In the genomic region with DNA sequence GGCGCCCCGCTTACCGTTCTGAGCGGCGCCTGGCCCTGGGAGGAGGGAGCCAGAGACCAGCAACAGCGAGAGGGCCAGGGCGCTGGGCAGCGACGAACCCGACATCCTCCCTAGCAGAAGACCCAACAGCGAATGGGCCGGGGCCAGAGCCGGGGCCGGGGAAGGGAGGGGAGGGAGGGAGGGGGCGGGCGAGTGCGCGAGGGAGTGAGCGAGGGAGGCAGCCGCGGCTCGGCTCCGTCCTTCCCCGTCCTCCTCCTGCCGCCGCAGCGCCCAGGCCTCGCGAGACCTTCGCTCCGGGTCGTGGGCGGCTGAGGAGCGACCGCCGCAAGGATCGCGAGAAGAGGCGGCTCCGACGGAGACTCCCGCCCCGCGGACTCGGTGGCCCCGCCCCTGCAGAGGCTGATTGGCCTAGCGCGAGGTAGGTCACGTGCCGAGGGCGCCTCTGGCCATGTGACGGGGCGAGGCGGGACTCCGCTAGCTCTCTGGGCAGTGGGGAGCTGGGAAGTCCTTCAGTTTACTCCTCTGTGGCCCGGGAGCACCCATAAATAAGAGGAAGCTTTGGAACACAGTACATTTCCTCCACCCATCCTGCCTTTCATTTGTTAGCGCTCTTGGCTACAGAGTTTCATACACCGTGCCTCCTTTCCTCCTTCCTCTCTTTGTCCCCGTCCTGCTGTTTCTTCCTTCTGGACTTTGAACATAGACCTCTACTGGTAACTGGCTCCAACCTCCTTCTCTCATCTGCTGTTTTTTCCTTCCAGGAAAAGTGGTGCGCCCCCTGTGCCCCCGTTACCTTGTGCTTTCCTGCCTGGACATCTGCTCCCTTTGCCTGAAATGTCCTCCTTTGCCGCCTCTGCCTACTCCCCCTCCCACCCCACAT, we compare ENCODE assay signal across 8 cellular contexts. TPM values are rescaled to one million over a fixed set of nuclear protein-coding genes. Genes with fewer than 3 reads are reported as not detected.
A peak's percentile ranks its signal among the peaks of the same experiment; 100 is the strongest.
DNase-seq lines count a peak whose midpoint lies in the region; ATAC-seq, FAIRE-seq and TF ChIP-seq lines count a peak whose summit lies in the region.

A gene (minus strand): TSS at position 279 of the 880 bp plus-strand sequence. CDS start 174 bp downstream, at position 105.

- no peak within 1 kb of the TSS for H3K14ac ChIP-seq in H1 (ENCODE audit: insufficient read length)

- no peaks in the 10 kb centered on the region for H3K9me3 ChIP-seq in H1 (ENCODE audit: insufficient read depth in 2 of 2, low read depth in 1 of 2, low read length in 1 of 2)

- no peak for TF ChIP-seq RAD21 in H1 (IDR thresholded peaks at IDR 0.05 in 1 of 2, conservative IDR thresholded peaks at IDR 0.05 in 1 of 2; ENCODE audit: low read depth in 2 of 2, low read length in 2 of 2)

- H4K20me1 ChIP-seq in H1 (replicated peaks in 1 of 2; ENCODE audit: control insufficient read depth in 1 of 2, insufficient read depth in 2 of 2, low read length in 2 of 2), result peaks cover 7 to 8% of the 10 kb centered on the region in 2 experiments

- H4K8ac ChIP-seq in H1 (ENCODE audit: extremely low read depth, insufficient read depth, low read length), result no peak within 1 kb of the TSS; the same call in 1 of the 2 replicates
- H4K8ac ChIP-seq in mesendoderm (ENCODE audit: low read depth, low read length), result no peak within 1 kb of the TSS

- H2BK12ac ChIP-seq in H1 (ENCODE audit: low read depth, low read length), result peak within 1 kb of the TSS; percentile 18; the same call in 1 of the 2 replicates

- no peak within 1 kb of the TSS for H2BK20ac ChIP-seq in H1 (ENCODE audit: low read length)

- peak within 1 kb of the TSS; percentile 74 to 96 (median 79) for H3K9ac ChIP-seq in H1 (replicated peaks in 1 of 4; ENCODE audit: extremely low read depth in 1 of 4, low read depth in 3 of 4, low read length in 3 of 4)
- peak within 1 kb of the TSS; percentile 90 for H3K9ac ChIP-seq in mesendoderm (ENCODE audit: low read length)

- peak within 1 kb of the TSS; percentile 83; the same call in 1 of the 2 replicates for H2AK5ac ChIP-seq in H1 (ENCODE audit: low read depth, low read length)
- peak within 1 kb of the TSS; percentile 81 for H2AK5ac ChIP-seq in mesendoderm (ENCODE audit: low read length)

- no peak within 1 kb of the TSS for H3K23ac ChIP-seq in H1 (ENCODE audit: insufficient read length)
- H3K23ac ChIP-seq in mesendoderm (ENCODE audit: low read length), result peak within 1 kb of the TSS; percentile 26

- POLR2A ChIA-PET in H1 (lab: Charles Lee; ENCODE audit: partially characterized antibody), result interaction anchor here (0.6 to 8.5 kb wide), 13 partner anchors 14 to 332 kb away, joined by 3 to 115 read pairs (median 4); a partner anchor contains a TSS

- peak within 1 kb of the TSS; percentile 52; the same call in 1 of the 2 replicates for H3K27ac ChIP-seq in H1 (ENCODE audit: low read depth, low read length)
- H3K27ac ChIP-seq in mesendoderm (ENCODE audit: low read depth, low read length), result peak within 1 kb of the TSS; percentile 79

- DNase-seq in COLO668 (lab: John Stamatoyannopoulos, UW; ENCODE audit: unreplicated experiment), result peak; percentile 98
- DNase-seq in HT1080 (ENCODE audit: low read depth), result peak; percentile 97
- DNase-seq in NOMO-1 treated with DMSO at 0.1 percent for 48 hours (lab: John Stamatoyannopoulos, UW; ENCODE audit: unreplicated experiment), result peak; percentile 96
- peak; percentile 83 to 97 (median 89) for DNase-seq in activated CD8-positive, alpha-beta memory T cell treated with anti-CD3 and anti-CD28 coated beads for 48 hours (ENCODE audit: low read depth in 2 of 3, low spot score in 2 of 3)
- peak; percentile 94 to 98 for DNase-seq in H1 (ENCODE audit: low read depth in 1 of 2, low spot score in 2 of 2)
- DNase-seq in mesendoderm, result peak; percentile 99
- peak; percentile 92 for DNase-seq in stimulated activated CD8-positive, alpha-beta memory T cell treated with anti-CD3 and anti-CD28 coated beads, Interleukin-15, amount 100 ng/mL, for 1 hour (ENCODE audit: low read depth)

- 7% methylated on average over 17 of the region's 62 CpGs; no CpG with 5 or more reads in 1 of the 2 experiments for WGBS in H1 (ENCODE audit: extremely low coverage in 1 of 2, insufficient coverage in 1 of 2, insufficient read length in 1 of 2, insufficient replicate concordance in 2 of 2, low coverage in 1 of 2, low lambda C conversion rate in 2 of 2, missing lambda C conversion rate in 1 of 2), 2 experiments
- WGBS in mesendoderm (ENCODE audit: extremely low coverage, insufficient coverage, low lambda C conversion rate), result no CpG with 5 or more reads among the region's 62 CpGs

- H3K79me1 ChIP-seq in H1 (ENCODE audit: low read depth, low read length) (no peaks in the 10 kb centered on the region), mesendoderm (ENCODE audit: low read length) (peaks cover 3% of the 10 kb centered on the region)

- H3K4me3 ChIP-seq in H1 (ENCODE audit: extremely low read depth in 1 of 4, insufficient read depth in 2 of 4, low read depth in 3 of 4, low read length in 4 of 4) (peak within 1 kb of the TSS; percentile 70 to 96 (median 87)), mesendoderm (ENCODE audit: low read length) (peak within 1 kb of the TSS; percentile 83)

- H3K4me2 ChIP-seq in H1 (ENCODE audit: insufficient read depth in 1 of 2, low read depth in 2 of 2, low read length in 2 of 2) (peak within 1 kb of the TSS; percentile 93 to 95), mesendoderm (ENCODE audit: low read length) (peak within 1 kb of the TSS; percentile 96)

- no peak for TF ChIP-seq EP300 in H1 (IDR thresholded peaks at IDR 0.05; ENCODE audit: borderline replicate concordance in 1 of 2, low read depth in 2 of 2, low read length in 2 of 2)

- peaks cover 8% of the 10 kb centered on the region; the same call in 1 of the 2 replicates for H3K23me2 ChIP-seq in H1 (ENCODE audit: low read depth, low read length)

- peak within 1 kb of the TSS; percentile 7 for H3K56ac ChIP-seq in H1 (replicated peaks; ENCODE audit: insufficient read length, low read depth, low read length)
- peak within 1 kb of the TSS; percentile 92 for H3K56ac ChIP-seq in mesendoderm (ENCODE audit: low read length)

- peaks cover 17 to 44% of the 10 kb centered on the region in 2 experiments for H3K79me2 ChIP-seq in H1 (ENCODE audit: control insufficient read depth in 1 of 2, insufficient read depth in 2 of 2, low read length in 2 of 2)
- H3K79me2 ChIP-seq in mesendoderm (ENCODE audit: control insufficient read depth, insufficient read depth, low read length), result peaks cover 34% of the 10 kb centered on the region

- peak; percentile 84 to 94 for TF ChIP-seq POLR2A in H1 (IDR thresholded peaks at IDR 0.05; ENCODE audit: control extremely low read depth in 1 of 2, low read depth in 2 of 2, low read length in 2 of 2)

- H2BK5ac ChIP-seq in H1 (ENCODE audit: low read depth, low read length) (peak within 1 kb of the TSS; percentile 36), mesendoderm (ENCODE audit: low read length) (peak within 1 kb of the TSS; percentile 56)

- H3K4me1 ChIP-seq in H1 (replicated peaks in 1 of 4; ENCODE audit: control insufficient read depth in 3 of 4, insufficient read depth in 4 of 4, low read length in 3 of 4), result peaks cover 0 to 13% (median 7%) of the 10 kb centered on the region in 4 experiments; a peak in 4 of 7 replicates
- peaks cover 8% of the 10 kb centered on the region for H3K4me1 ChIP-seq in mesendoderm (ENCODE audit: control insufficient read depth, low read depth, low read length)

- H2BK15ac ChIP-seq in H1 (ENCODE audit: low read length), result 0 out of 2 replicates have a peak within 1 kb of the TSS, but pooled peaks have one; percentile 34
- H2BK15ac ChIP-seq in mesendoderm (replicated peaks; ENCODE audit: low read depth), result no peak within 1 kb of the TSS

- no peak for FAIRE-seq in H1 (lab: Jason Lieb, UNC)

- H3K36me3 ChIP-seq in H1 (ENCODE audit: control insufficient read depth in 2 of 4, insufficient read depth in 4 of 4, low read length in 3 of 4) (no peaks in the 10 kb centered on the region), mesendoderm (ENCODE audit: control insufficient read depth, insufficient read depth, low read length) (no peaks in the 10 kb centered on the region)

- H4K5ac ChIP-seq in H1 (ENCODE audit: insufficient read length, low read depth, low read length) (peak within 1 kb of the TSS; percentile 80), mesendoderm (ENCODE audit: low read length) (peak within 1 kb of the TSS; percentile 18)

- ATAC-seq in GM21360 (IDR thresholded peaks at IDR 0.05; ENCODE audit: unreplicated experiment), result peak; percentile 81

- no peaks in the 10 kb centered on the region; a peak in 1 of 7 replicates for H3K27me3 ChIP-seq in H1 (replicated peaks in 1 of 4; ENCODE audit: control insufficient read depth in 3 of 4, extremely low read depth in 1 of 4, insufficient read depth in 3 of 4, low read length in 3 of 4)
- no peaks in the 10 kb centered on the region for H3K27me3 ChIP-seq in mesendoderm (ENCODE audit: insufficient read depth, low read length, poor library complexity)

- H3K18ac ChIP-seq in H1 (ENCODE audit: extremely low read depth, low read length), result peak within 1 kb of the TSS; percentile 65
- peak within 1 kb of the TSS; percentile 98 for H3K18ac ChIP-seq in mesendoderm (ENCODE audit: low read length)

- H2AFZ ChIP-seq in H1 (ENCODE audit: low read length), result peak within 1 kb of the TSS; percentile 86

- TF ChIP-seq CTCF in H1 (IDR thresholded peaks at IDR 0.05; ENCODE audit: control extremely low read depth in 1 of 3, insufficient read depth in 1 of 3, low read depth in 1 of 3, low read length in 3 of 3), result peak in 1 of 3 experiments; percentile 6; a peak in 1 of 4 replicates

- H2BK120ac ChIP-seq in H1 (replicated peaks; ENCODE audit: low read depth, low read length), result no peak within 1 kb of the TSS
- peak within 1 kb of the TSS; percentile 85 for H2BK120ac ChIP-seq in mesendoderm (ENCODE audit: low read depth, low read length)

- CTCF ChIA-PET in H1 (lab: Charles Lee; ENCODE audit: partially characterized antibody), result interaction anchor here (0.6 to 19.3 kb wide), 15 partner anchors 8 to 328 kb away, joined by 3 to 448 read pairs (median 7); a partner anchor contains a TSS

- H4K91ac ChIP-seq in H1 (replicated peaks; ENCODE audit: insufficient read length, low read length), result no peak within 1 kb of the TSS

- peak within 1 kb of the TSS; percentile 10 for H3K4ac ChIP-seq in H1 (replicated peaks; ENCODE audit: insufficient read length, low read depth, low read length)
- H3K4ac ChIP-seq in mesendoderm (ENCODE audit: low read depth, low read length), result peak within 1 kb of the TSS; percentile 95

RNA-seq across cellular contexts. Expression of the gene that starts here (rescaled TPM):
- total RNA-seq in HT1080 (2014; rRNA removed; shearing (Covaris generic)), result 107 and 118 TPM in 2 replicates
- polyA plus RNA-seq in HT1080 (2015; cell fraction: cytosol; rRNA removed), result 151 and 169 TPM in 2 replicates
- polyA plus RNA-seq in HT1080 (2015; cell fraction: nucleus; rRNA removed), result 177 and 197 TPM in 2 replicates
- 113 TPM in 2 replicates for total RNA-seq in H1 (2021; fragmentation: NEBNext Ultra II Directional; extraction: Animal tissue kit (Norgen Biotek cat#: 25700))
- 59.7 and 67.0 TPM in 2 replicates for polyA plus RNA-seq in H1 (2011; rRNA removed)
- polyA plus RNA-seq in H1 (2011; cell fraction: cytosol; rRNA removed), result 82.1 TPM
- polyA plus RNA-seq in H1 (2011; cell fraction: nucleus; rRNA removed), result 73.3 TPM
- polyA plus RNA-seq in H1 (2012, experiment 1 of 2), result 117 to 134 TPM (median 125 TPM) in 4 replicates
- polyA plus RNA-seq in H1 (2012, experiment 2 of 2), result 57.2 TPM
- polyA plus RNA-seq in H1 (2013, experiment 1 of 2), result 148 TPM
- polyA plus RNA-seq in H1 (2013, experiment 2 of 2), result 165 TPM
- 115 and 146 TPM in 2 replicates for polyA minus RNA-seq in H1 (2011; rRNA and poly(A)+ RNA removed)
- 50.1 TPM for polyA minus RNA-seq in H1 (2011; cell fraction: cytosol; rRNA and poly(A)+ RNA removed)
- polyA minus RNA-seq in H1 (2011; cell fraction: nucleus; rRNA and poly(A)+ RNA removed), result 81.5 TPM
- 74.3 TPM for polyA plus RNA-seq in mesendoderm (2013, experiment 1 of 2)
- 75.1 TPM for polyA plus RNA-seq in mesendoderm (2013, experiment 2 of 2)

Comparison
In these comparisons a context has a peak if more than half of its experiments do, and no peak if none do; other contexts are left out.
1. Peak in every context shown above with its lines: DNase-seq, ATAC-seq, H3K4me3 ChIP-seq and H3K27ac ChIP-seq.